Comparison of ENCODE assay signal across 32 cellular contexts in the genomic region with DNA sequence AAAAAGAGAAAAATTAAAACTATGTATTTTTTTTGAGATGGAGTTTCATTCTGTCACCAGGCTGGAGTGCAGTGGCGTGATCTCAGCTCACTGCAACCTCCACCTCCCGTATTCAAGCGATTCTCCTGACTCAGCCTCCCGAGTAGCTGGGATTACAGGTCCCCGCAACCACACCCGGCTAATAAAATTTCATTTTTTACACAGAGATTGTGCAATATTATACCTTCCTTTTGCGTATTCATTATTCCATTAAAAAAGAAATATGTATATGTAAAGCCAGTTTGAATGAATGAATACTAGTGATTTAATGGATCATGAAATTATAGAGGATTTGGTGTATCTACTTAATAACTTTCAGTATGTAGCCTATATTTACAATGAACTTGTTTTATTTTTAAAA. TPM values are rescaled to one million over a fixed set of nuclear protein-coding genes. Genes with fewer than 3 reads are reported as not detected.
"Had no signal": no experiment of that assay in that cellular context is flagged by ENCODE, and none has a peak within 500 bp of the region (broad histone marks: within the 10 kb centered on the region; RNA-seq: fewer than 3 reads in every experiment).

No MANE protein-coding gene starts in this region.

- ATAC-seq: effector memory CD8-positive, alpha-beta T cell; esophagus mucosa; gastrocnemius medialis; heart right ventricle; left cardiac atrium; left lung; left ventricle myocardium superior; lower lobe of right lung; mucosa of descending colon had no signal

- H3K4me3 ChIP-seq: colonic mucosa, esophagus squamous epithelium, gastrocnemius medialis, heart right ventricle, left lung, lower lobe of right lung, mucosa of descending colon had no signal

- H3K27ac ChIP-seq: colonic mucosa, epithelial cell of prostate, esophagus squamous epithelium, gastrocnemius medialis, heart right ventricle, left lung, lower lobe of right lung had no signal

- H3K9me3 ChIP-seq: colonic mucosa, esophagus squamous epithelium, gastrocnemius medialis, heart right ventricle, left lung, lower lobe of right lung, mucosa of descending colon had no signal

- H3K27me3 ChIP-seq: colonic mucosa, esophagus squamous epithelium, gastrocnemius medialis, heart right ventricle, left lung had no signal

- DNase-seq: colonic mucosa; cortex of kidney; effector CD8-positive, alpha-beta T cell; effector memory CD8-positive, alpha-beta T cell; endodermal cell; erythroblast; esophagus squamous epithelium; foreskin fibroblast; foreskin melanocyte; gastrocnemius medialis; glutamatergic neuron; head of caudate nucleus; heart right ventricle; hippocampal formation; left cardiac atrium; left lung; left ventricle myocardium superior; lower lobe of right lung; mesenchymal stem cell; mucosa of descending colon; naive B cell had no signal

- H3K4me1 ChIP-seq: colonic mucosa, esophagus squamous epithelium, heart right ventricle, left lung, lower lobe of right lung had no signal

- H3K36me3 ChIP-seq: colonic mucosa, esophagus squamous epithelium, gastrocnemius medialis, heart right ventricle, left lung, lower lobe of right lung had no signal

RNA-seq across cellular contexts. Expression of a gene that starts 38.2 kb away (rescaled TPM):
- total RNA-seq: colonic mucosa, dermis microvascular lymphatic vessel endothelial cell, endodermal cell, esophagus mucosa, esophagus squamous epithelium, gastrocnemius medialis, glomerular endothelial cell, heart right ventricle, kidney epithelial cell, left cardiac atrium, left lung, left ventricle myocardium superior, lower leg skin, lower lobe of right lung, lung microvascular endothelial cell, mesenteric fat pad, mucosa of descending colon, myocyte had no signal
- polyA plus RNA-seq: heart right ventricle, keratinocyte had no signal

RNA-seq across cellular contexts. Expression of a gene that starts 47.8 kb away (rescaled TPM):
- total RNA-seq: colonic mucosa, dermis microvascular lymphatic vessel endothelial cell, endodermal cell, esophagus mucosa, glomerular endothelial cell, heart right ventricle, kidney epithelial cell, left cardiac atrium, left lung, left ventricle myocardium superior, lower lobe of right lung, lung microvascular endothelial cell, mesenteric fat pad, mesothelial cell of epicardium, mucosa of descending colon, myocyte had no signal
- polyA plus RNA-seq: heart right ventricle, keratinocyte had no signal
